10 cellular contexts compared by ENCODE assay signal in the genomic region with DNA sequence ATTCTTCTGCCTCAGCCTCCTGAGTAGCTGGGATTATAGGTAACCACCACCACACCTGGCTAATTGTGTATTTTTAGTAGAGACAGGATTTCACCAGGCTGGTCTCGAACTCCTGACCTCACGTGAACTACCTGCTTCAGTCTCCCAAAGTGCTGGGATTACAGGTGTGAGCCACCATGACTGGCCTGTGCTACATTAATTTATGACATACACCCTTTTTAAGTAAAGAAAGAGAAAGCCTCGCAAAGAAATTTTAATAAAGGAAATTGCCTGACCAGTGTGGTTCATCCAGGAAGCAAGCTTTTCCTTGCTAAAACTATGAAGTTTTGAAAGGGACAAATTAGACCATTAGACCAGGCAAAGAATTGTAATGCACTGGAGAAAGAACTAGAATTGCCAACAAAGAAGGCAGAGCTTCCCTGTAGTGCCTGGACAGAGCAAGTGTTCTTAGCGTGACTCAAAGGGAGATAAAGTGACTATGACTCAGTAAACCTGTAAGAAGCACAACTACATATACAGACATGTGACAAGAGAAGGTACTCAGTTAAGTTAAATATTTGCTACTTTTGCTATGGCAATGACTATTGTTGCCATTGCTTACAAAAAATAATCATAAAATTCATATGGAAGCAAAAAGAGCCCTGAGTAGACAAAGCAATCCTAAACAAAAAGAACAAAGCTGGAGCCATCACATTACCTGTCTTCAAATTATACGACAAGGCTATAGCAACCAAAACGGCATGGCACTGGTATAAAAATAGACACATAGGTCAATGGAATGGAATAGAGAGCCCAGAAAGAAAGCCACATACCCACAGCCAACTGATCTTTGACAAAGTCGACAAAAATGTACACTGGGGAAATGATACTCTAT. TPM values are rescaled to one million over a fixed set of nuclear protein-coding genes. Genes with fewer than 3 reads are reported as not detected.
A peak's percentile ranks its signal among the peaks of the same experiment; 100 is the strongest.
DNase-seq lines count a peak whose midpoint lies in the region; ATAC-seq lines count a peak whose summit lies in the region.
"Had no signal": no experiment of that assay in that cellular context is flagged by ENCODE, and none has a peak within 500 bp of the region (broad histone marks: within the 10 kb centered on the region; RNA-seq: fewer than 3 reads in every experiment).

No MANE protein-coding gene starts in this region.

- peaks cover 89% of the 10 kb centered on the region for H3K4me1 Mint-ChIP-seq in activated T-cell treated with anti-CD3 and anti-CD28 coated beads, Interleukin-2, amount 50 U/mL, for 4 hours (ENCODE audit: low read depth)

- DNase-seq in activated T-cell treated with anti-CD3 and anti-CD28 coated beads, Interleukin-2, amount 50 U/mL, for 4 hours: no peak
- no peak for DNase-seq in activated T-cell treated with anti-CD3 and anti-CD28 coated beads, Interleukin-2, amount 50 U/mL, for 48 hours
- DNase-seq in amniotic epithelial cell (ENCODE audit: low read depth) (peak; percentile 49), NCI-H2196 (lab: John Stamatoyannopoulos, UW; ENCODE audit: unreplicated experiment) (no peak), CD1c-positive myeloid dendritic cell (ENCODE audit: extremely low spot score) (no peak), RKO (ENCODE audit: low spot score) (no peak)
- no peak for DNase-seq in stimulated activated naive CD8-positive, alpha-beta T cell treated with anti-CD3 and anti-CD28 coated beads, Interleukin-15, Interleukin-2, amounts not matched to agents 100 U/mL and 50 U/mL, for 24 hours
- DNase-seq: NCI-H187 treated with DMSO at 0.1 percent for 48 hours, RPMI8226 had no signal

- H3K36me3 Mint-ChIP-seq in activated T-cell treated with anti-CD3 and anti-CD28 coated beads, Interleukin-2, amount 50 U/mL, for 4 hours (ENCODE audit: insufficient read depth): peaks cover 29% of the 10 kb centered on the region

- peak; percentile 97 to 99 for ATAC-seq in activated T-cell treated with anti-CD3 and anti-CD28 coated beads, Interleukin-2, amount 50 U/mL, for 4 hours
- peak; percentile 78 for ATAC-seq in HG03354 (IDR thresholded peaks at IDR 0.05; ENCODE audit: poor library complexity, severe bottlenecking, unreplicated experiment)
- peak; percentile 95 for ATAC-seq in stimulated activated naive CD8-positive, alpha-beta T cell treated with anti-CD3 and anti-CD28 coated beads, Interleukin-15, Interleukin-2, amounts not matched to agents 100 U/mL and 50 U/mL, for 24 hours

- peak overlapping the region; percentile 65 for H3K4me3 Mint-ChIP-seq in activated T-cell treated with anti-CD3 and anti-CD28 coated beads, Interleukin-2, amount 50 U/mL, for 4 hours

- H3K27me3 Mint-ChIP-seq in activated T-cell treated with anti-CD3 and anti-CD28 coated beads, Interleukin-2, amount 50 U/mL, for 4 hours (ENCODE audit: low read depth): no peaks in the 10 kb centered on the region

- peaks cover 6% of the 10 kb centered on the region for H3K9me3 Mint-ChIP-seq in activated T-cell treated with anti-CD3 and anti-CD28 coated beads, Interleukin-2, amount 50 U/mL, for 4 hours

RNA-seq across cellular contexts. Expression of a gene that starts 54.6 kb away (rescaled TPM):
- total RNA-seq in activated T-cell treated with anti-CD3 and anti-CD28 coated beads, Interleukin-2, amount 50 U/mL, for 4 hours: 10 to 100 TPM; 33.4 to 39.0 (median 37.9) TPM
